8 cellular contexts compared by ENCODE assay signal in genomic region chr11:68903288-68903630, GRCh38. TPM values are rescaled to one million over a fixed set of nuclear protein-coding genes. Genes with fewer than 3 reads are reported as not detected.
DNase-seq lines count a peak whose midpoint lies in the region; ATAC-seq and TF ChIP-seq lines count a peak whose summit lies in the region.

No MANE protein-coding gene starts in this region.

- H3K4me3 ChIP-seq in CD4-positive, CD25-positive, alpha-beta regulatory T cell (ENCODE audit: low read depth, low read length), result peak overlapping the region; percentile 91
- peak overlapping the region; percentile 90 to 96 for H3K4me3 ChIP-seq in left lung

- peak overlapping the region; percentile 69 to 98 (median 96) for H3K27ac Mint-ChIP-seq in CD4-positive, CD25-positive, alpha-beta regulatory T cell
- peak overlapping the region; percentile 89 for H3K27ac Mint-ChIP-seq in HFFc6
- H3K27ac Mint-ChIP-seq in activated naive CD8-positive, alpha-beta T cell treated with anti-CD3 and anti-CD28 coated beads, Interleukin-2, amount 10 ng/mL, durations not matched to agents 7 days and 5 days, result peak overlapping the region; percentile 90
- peak overlapping the region; percentile 95 for H3K27ac Mint-ChIP-seq in type B pancreatic cell

- peak overlapping the region; percentile 75 for H3K27ac ChIP-seq in CD4-positive, CD25-positive, alpha-beta regulatory T cell (ENCODE audit: insufficient read depth, low read length, poor library complexity, severe bottlenecking)
- H3K27ac ChIP-seq in left lung, result peak overlapping the region; percentile 74 to 80

- no peaks in the 10 kb centered on the region for H3K9me3 Mint-ChIP-seq in CD4-positive, CD25-positive, alpha-beta regulatory T cell
- H3K9me3 Mint-ChIP-seq in HFFc6, result no peaks in the 10 kb centered on the region
- no peaks in the 10 kb centered on the region for H3K9me3 Mint-ChIP-seq in activated naive CD8-positive, alpha-beta T cell treated with anti-CD3 and anti-CD28 coated beads, Interleukin-2, amount 10 ng/mL, durations not matched to agents 7 days and 5 days
- no peaks in the 10 kb centered on the region for H3K9me3 Mint-ChIP-seq in type B pancreatic cell

- no peaks in the 10 kb centered on the region for H3K27me3 ChIP-seq in CD4-positive, CD25-positive, alpha-beta regulatory T cell (ENCODE audit: control insufficient read depth, insufficient read depth, low read length)
- no peaks in the 10 kb centered on the region for H3K27me3 ChIP-seq in left lung

- POLR2A ChIA-PET in activated naive CD8-positive, alpha-beta T cell treated with anti-CD3 and anti-CD28 coated beads, Interleukin-2, amount 10 ng/mL, durations not matched to agents 7 days and 5 days (lab: Charles Lee), result interaction anchor here (0.6 to 2.3 kb wide), 4 partner anchors 59 to 658 kb away, joined by 3 to 9 read pairs (median 6); partner anchors contain the start of genes CPT1A and TPCN2

- no peak for TF ChIP-seq CTCF in HFFc6 (IDR thresholded peaks at IDR 0.05)
- no peak for TF ChIP-seq CTCF in left lung (IDR thresholded peaks at IDR 0.05)
- TF ChIP-seq CTCF in type B pancreatic cell (conservative IDR thresholded peaks at IDR 0.05), result no peak

- no peaks in the 10 kb centered on the region for H3K27me3 Mint-ChIP-seq in CD4-positive, CD25-positive, alpha-beta regulatory T cell
- H3K27me3 Mint-ChIP-seq in HFFc6 (ENCODE audit: insufficient read depth), result peaks cover 3% of the 10 kb centered on the region; the same call in 1 of the 2 replicates
- H3K27me3 Mint-ChIP-seq in activated naive CD8-positive, alpha-beta T cell treated with anti-CD3 and anti-CD28 coated beads, Interleukin-2, amount 10 ng/mL, durations not matched to agents 7 days and 5 days, result no peaks in the 10 kb centered on the region
- H3K27me3 Mint-ChIP-seq in type B pancreatic cell, result no peaks in the 10 kb centered on the region

- H3K4me1 Mint-ChIP-seq in CD4-positive, CD25-positive, alpha-beta regulatory T cell, result peaks cover 19 to 46% (median 39%) of the 10 kb centered on the region in 4 donors
- H3K4me1 Mint-ChIP-seq in HFFc6 (ENCODE audit: low read depth) (peaks cover 34% of the 10 kb centered on the region), type B pancreatic cell (ENCODE audit: unreplicated experiment) (peaks cover 28% of the 10 kb centered on the region)
- peaks cover 29% of the 10 kb centered on the region for H3K4me1 Mint-ChIP-seq in activated naive CD8-positive, alpha-beta T cell treated with anti-CD3 and anti-CD28 coated beads, Interleukin-2, amount 10 ng/mL, durations not matched to agents 7 days and 5 days

- peaks cover 27% of the 10 kb centered on the region for H3K4me1 ChIP-seq in CD4-positive, CD25-positive, alpha-beta regulatory T cell (ENCODE audit: control insufficient read depth, insufficient read depth, low read length, poor library complexity, severe bottlenecking)
- peaks cover 13 to 24% of the 10 kb centered on the region in 2 donors for H3K4me1 ChIP-seq in left lung

- H3K36me3 Mint-ChIP-seq in CD4-positive, CD25-positive, alpha-beta regulatory T cell, result peaks cover 27% of the 10 kb centered on the region
- peaks cover 8% of the 10 kb centered on the region for H3K36me3 Mint-ChIP-seq in HFFc6 (ENCODE audit: low read depth)
- peaks cover 2% of the 10 kb centered on the region for H3K36me3 Mint-ChIP-seq in activated naive CD8-positive, alpha-beta T cell treated with anti-CD3 and anti-CD28 coated beads, Interleukin-2, amount 10 ng/mL, durations not matched to agents 7 days and 5 days
- peaks cover 9% of the 10 kb centered on the region for H3K36me3 Mint-ChIP-seq in type B pancreatic cell

- intact Hi-C loops in left lung (cut with DNase I), result no loop called here

- peaks cover 32% of the 10 kb centered on the region for H3K36me3 ChIP-seq in CD4-positive, CD25-positive, alpha-beta regulatory T cell (ENCODE audit: control insufficient read depth, insufficient read depth, low read length)
- H3K36me3 ChIP-seq in left lung, result peaks cover 0 to 38% of the 10 kb centered on the region in 2 donors

- no peak for DNase-seq in CD4-positive, CD25-positive, alpha-beta regulatory T cell
- DNase-seq in HFFc6 (no peak), left lung (no peak), type B pancreatic cell (ENCODE audit: extremely low spot score, unreplicated experiment) (no peak)
- no peak for DNase-seq in activated naive CD8-positive, alpha-beta T cell treated with anti-CD3 and anti-CD28 coated beads, Interleukin-2, amount 10 ng/mL, durations not matched to agents 7 days and 5 days
- no peak for DNase-seq in activated CD4-positive, alpha-beta T cell treated with anti-CD3 and anti-CD28 coated beads for 48 hours
- no peak for DNase-seq in stimulated activated CD4-positive, alpha-beta T cell treated with anti-CD3 and anti-CD28 coated beads, Interleukin-4, amount 100 ng/mL, for 24 hours

- no peak for ATAC-seq in CD4-positive, CD25-positive, alpha-beta regulatory T cell (ENCODE audit: low read depth in 2 of 2)
- peak; percentile 7 for ATAC-seq in activated naive CD8-positive, alpha-beta T cell treated with anti-CD3 and anti-CD28 coated beads, Interleukin-2, amount 10 ng/mL, durations not matched to agents 7 days and 5 days (ENCODE audit: low read depth)
- ATAC-seq in left lung (peak; percentile 2), HG02884 (IDR thresholded peaks at IDR 0.05; ENCODE audit: unreplicated experiment) (no peak)

- no peaks in the 10 kb centered on the region for H3K9me3 ChIP-seq in CD4-positive, CD25-positive, alpha-beta regulatory T cell (ENCODE audit: control insufficient read depth in 2 of 2, low read length in 2 of 2)
- no peaks in the 10 kb centered on the region for H3K9me3 ChIP-seq in left lung

- peak overlapping the region; percentile 95 to 99 (median 96) for H3K4me3 Mint-ChIP-seq in CD4-positive, CD25-positive, alpha-beta regulatory T cell
- H3K4me3 Mint-ChIP-seq in HFFc6 (peak overlapping the region; percentile 98), type B pancreatic cell (peak overlapping the region; percentile 99)
- H3K4me3 Mint-ChIP-seq in activated naive CD8-positive, alpha-beta T cell treated with anti-CD3 and anti-CD28 coated beads, Interleukin-2, amount 10 ng/mL, durations not matched to agents 7 days and 5 days, result peak overlapping the region; percentile 96

RNA-seq across cellular contexts. Expression of gene MRPL21, which starts 0.4 kb away (rescaled TPM):
- 40.7 TPM for total RNA-seq in CD4-positive, CD25-positive, alpha-beta regulatory T cell
- polyA plus RNA-seq in CD4-positive, CD25-positive, alpha-beta regulatory T cell, result 100 to 1,000 TPM; 114 to 137 (median 132) TPM
- total RNA-seq in HFFc6 (2021; fragmentation: NEBNext Ultra II Directional; extraction: Animal tissue kit (Norgen Biotek cat#: 25700)), result 10 to 100 TPM; 60.8 to 69.9 (median 63.9) TPM
- 10 to 100 TPM; 46.9 to 49.3 TPM for total RNA-seq in activated naive CD8-positive, alpha-beta T cell treated with anti-CD3 and anti-CD28 coated beads, Interleukin-2, amount 10 ng/mL, durations not matched to agents 7 days and 5 days
- 10 to 100 TPM; 32.4 to 38.9 TPM for total RNA-seq in left lung
- 60.2 and 67.0 TPM in 2 replicates for total RNA-seq in type B pancreatic cell (ENCODE audit: low replicate concordance)

RNA-seq across cellular contexts. Expression of gene IGHMBP2, which starts 0.4 kb away (rescaled TPM):
- 47.5 TPM for total RNA-seq in CD4-positive, CD25-positive, alpha-beta regulatory T cell
- polyA plus RNA-seq in CD4-positive, CD25-positive, alpha-beta regulatory T cell, result 1 to 10 TPM; 5.4 to 8.2 (median 7.2) TPM
- total RNA-seq in HFFc6 (2021; fragmentation: NEBNext Ultra II Directional; extraction: Animal tissue kit (Norgen Biotek cat#: 25700)), result 10 to 100 TPM; 11.9 to 15.4 (median 14.1) TPM
- 10 to 100 TPM; 29.7 to 32.8 TPM for total RNA-seq in activated naive CD8-positive, alpha-beta T cell treated with anti-CD3 and anti-CD28 coated beads, Interleukin-2, amount 10 ng/mL, durations not matched to agents 7 days and 5 days
- 10 to 100 TPM; 19.4 to 30.4 TPM for total RNA-seq in left lung
- total RNA-seq in type B pancreatic cell (ENCODE audit: low replicate concordance), result 23.6 and 28.8 TPM in 2 replicates

Comparison
In these comparisons a context has a peak if more than half of its experiments do, and no peak if none do; other contexts are left out.
1. ATAC-seq: peak in activated naive CD8-positive, alpha-beta T cell treated with anti-CD3 and anti-CD28 coated beads, Interleukin-2, amount 10 ng/mL, durations not matched to agents 7 days and 5 days (single experiment) and left lung (single experiment); none in CD4-positive, CD25-positive, alpha-beta regulatory T cell (0 of 2) and HG02884 (single experiment).
2. Peak in every context shown above with its lines, with median percentiles within 50 percentile points of each other: H3K27ac Mint-ChIP-seq and H3K4me3 Mint-ChIP-seq.